In the genomic region with DNA sequence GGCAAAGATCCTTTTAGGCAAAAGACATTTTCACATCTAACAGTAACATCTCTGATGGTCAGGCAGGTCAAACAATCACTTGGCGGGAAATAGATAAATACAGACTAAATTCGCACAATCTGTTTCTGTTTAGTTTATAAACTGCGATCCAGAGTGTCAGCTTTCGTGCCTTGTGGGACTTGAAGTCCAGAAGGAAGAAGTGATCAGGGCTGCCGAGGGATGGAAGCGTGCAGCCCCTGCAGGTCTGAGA, we compare ENCODE assay signal across 8 cellular contexts. TPM values are rescaled to one million over a fixed set of nuclear protein-coding genes. Genes with fewer than 3 reads are reported as not detected.
DNase-seq lines count a peak whose midpoint lies in the region; ATAC-seq and TF ChIP-seq lines count a peak whose summit lies in the region.

No MANE protein-coding gene starts in this region.

- peak overlapping the region; percentile 46 for H3K4me3 ChIP-seq in GM23338
- H3K4me3 ChIP-seq in foreskin fibroblast (ENCODE audit: low read depth in 1 of 2, low read length in 2 of 2), result peak overlapping the region; percentile 96 to 99
- peak overlapping the region; percentile 91 for H3K4me3 ChIP-seq in skeletal muscle cell (ENCODE audit: low read depth, low read length)

- no peaks in the 10 kb centered on the region for H3K9me2 ChIP-seq in GM23338 (ENCODE audit: insufficient read depth)

- DNase-seq in GM23338 (ENCODE audit: low spot score), result no peak
- no peak for DNase-seq in T-helper 17 cell
- no peak for DNase-seq in foreskin fibroblast
- no peak for DNase-seq in skeletal muscle cell (ENCODE audit: low read depth)
- DNase-seq in retina, result no peak
- no peak for DNase-seq in CD1c-positive myeloid dendritic cell (ENCODE audit: extremely low spot score)
- no peak for DNase-seq in LoVo (ENCODE audit: low spot score)
- DNase-seq in cerebellar nuclear complex (lab: John Stamatoyannopoulos, UW), result no peak

- ATAC-seq in GM23338, result no peak
- ATAC-seq in T-helper 17 cell, result no peak

- H3K27ac ChIP-seq in GM23338 (ENCODE audit: low read depth), result no peak overlapping the region

- H3K4me3 Mint-ChIP-seq in GM23338, result peak overlapping the region; percentile 81
- H3K4me3 Mint-ChIP-seq in T-helper 17 cell, result peak overlapping the region; percentile 94

- H3K4me1 Mint-ChIP-seq in GM23338 (peaks cover 8% of the 10 kb centered on the region), T-helper 17 cell (peaks cover 15% of the 10 kb centered on the region)

- H3K9me3 ChIP-seq in T-helper 17 cell (ENCODE audit: control insufficient read depth, low read length, poor library complexity, severe bottlenecking), result no peaks in the 10 kb centered on the region

- H3K4me1 ChIP-seq in GM23338 (ENCODE audit: insufficient read depth), result peaks cover 7% of the 10 kb centered on the region

- H3K27ac Mint-ChIP-seq in GM23338, result peak overlapping the region; percentile 57
- H3K27ac Mint-ChIP-seq in T-helper 17 cell, result peak overlapping the region; percentile 59

- H3K9me3 Mint-ChIP-seq in GM23338, result peaks cover 3% of the 10 kb centered on the region; the same call in 2 of the 3 replicates

- peak overlapping the region; percentile 54 for H3K4me2 ChIP-seq in GM23338

- peaks cover 31% of the 10 kb centered on the region for H3K79me2 ChIP-seq in GM23338 (replicated peaks; ENCODE audit: insufficient read depth)

- no peaks in the 10 kb centered on the region; the same call in 1 of the 2 replicates for H4K20me1 ChIP-seq in GM23338 (replicated peaks; ENCODE audit: insufficient read depth)

- no peaks in the 10 kb centered on the region for H3K27me3 ChIP-seq in GM23338 (ENCODE audit: insufficient read depth)

- peak overlapping the region; percentile 2; the same call in 1 of the 2 replicates for H2AFZ ChIP-seq in GM23338

- no peaks in the 10 kb centered on the region for H3K27me3 Mint-ChIP-seq in GM23338 (ENCODE audit: insufficient read depth, low read depth, poor library complexity)
- H3K27me3 Mint-ChIP-seq in T-helper 17 cell, result no peaks in the 10 kb centered on the region

- peaks cover 3% of the 10 kb centered on the region; the same call in 1 of the 2 replicates for H3F3A ChIP-seq in GM23338 (replicated peaks; ENCODE audit: low read depth)

- H3K36me3 ChIP-seq in GM23338 (ENCODE audit: insufficient read depth), result no peaks in the 10 kb centered on the region

- no peak for TF ChIP-seq CTCF in GM23338 (conservative IDR thresholded peaks at IDR 0.05; ENCODE audit: low read depth in 2 of 2)
- TF ChIP-seq CTCF in foreskin fibroblast (IDR thresholded peaks at IDR 0.05; ENCODE audit: low read depth, low read length), result no peak

- H3K36me3 Mint-ChIP-seq in GM23338 (ENCODE audit: low read depth), result no peaks in the 10 kb centered on the region; the same call in 2 of the 3 replicates
- no peaks in the 10 kb centered on the region for H3K36me3 Mint-ChIP-seq in T-helper 17 cell (ENCODE audit: low read depth)

TF ChIP-seq in GM23338, 12 proteins besides CTCF, POLR2A, EP300 and RAD21 (continues in another document):
- TF ChIP-seq ZNF114 (CRISPR knock-in tag; IDR thresholded peaks at IDR 0.05) (no peak), STAT1 (IDR thresholded peaks at IDR 0.05; ENCODE audit: unreplicated experiment) (no peak), CREB1 (CRISPR knock-in tag; IDR thresholded peaks at IDR 0.05; ENCODE audit: low read depth) (no peak), ZNF331 (CRISPR knock-in tag; IDR thresholded peaks at IDR 0.05; ENCODE audit: low read depth) (no peak), EZH2phosphoT487 (IDR thresholded peaks at IDR 0.05; ENCODE audit: unreplicated experiment) (no peak), EZH2 (IDR thresholded peaks at IDR 0.05; ENCODE audit: low read depth, unreplicated experiment) (no peak), POLR2AphosphoS5 (IDR thresholded peaks at IDR 0.05; ENCODE audit: low read depth) (no peak)
- TF ChIP-seq, protein P1, sequence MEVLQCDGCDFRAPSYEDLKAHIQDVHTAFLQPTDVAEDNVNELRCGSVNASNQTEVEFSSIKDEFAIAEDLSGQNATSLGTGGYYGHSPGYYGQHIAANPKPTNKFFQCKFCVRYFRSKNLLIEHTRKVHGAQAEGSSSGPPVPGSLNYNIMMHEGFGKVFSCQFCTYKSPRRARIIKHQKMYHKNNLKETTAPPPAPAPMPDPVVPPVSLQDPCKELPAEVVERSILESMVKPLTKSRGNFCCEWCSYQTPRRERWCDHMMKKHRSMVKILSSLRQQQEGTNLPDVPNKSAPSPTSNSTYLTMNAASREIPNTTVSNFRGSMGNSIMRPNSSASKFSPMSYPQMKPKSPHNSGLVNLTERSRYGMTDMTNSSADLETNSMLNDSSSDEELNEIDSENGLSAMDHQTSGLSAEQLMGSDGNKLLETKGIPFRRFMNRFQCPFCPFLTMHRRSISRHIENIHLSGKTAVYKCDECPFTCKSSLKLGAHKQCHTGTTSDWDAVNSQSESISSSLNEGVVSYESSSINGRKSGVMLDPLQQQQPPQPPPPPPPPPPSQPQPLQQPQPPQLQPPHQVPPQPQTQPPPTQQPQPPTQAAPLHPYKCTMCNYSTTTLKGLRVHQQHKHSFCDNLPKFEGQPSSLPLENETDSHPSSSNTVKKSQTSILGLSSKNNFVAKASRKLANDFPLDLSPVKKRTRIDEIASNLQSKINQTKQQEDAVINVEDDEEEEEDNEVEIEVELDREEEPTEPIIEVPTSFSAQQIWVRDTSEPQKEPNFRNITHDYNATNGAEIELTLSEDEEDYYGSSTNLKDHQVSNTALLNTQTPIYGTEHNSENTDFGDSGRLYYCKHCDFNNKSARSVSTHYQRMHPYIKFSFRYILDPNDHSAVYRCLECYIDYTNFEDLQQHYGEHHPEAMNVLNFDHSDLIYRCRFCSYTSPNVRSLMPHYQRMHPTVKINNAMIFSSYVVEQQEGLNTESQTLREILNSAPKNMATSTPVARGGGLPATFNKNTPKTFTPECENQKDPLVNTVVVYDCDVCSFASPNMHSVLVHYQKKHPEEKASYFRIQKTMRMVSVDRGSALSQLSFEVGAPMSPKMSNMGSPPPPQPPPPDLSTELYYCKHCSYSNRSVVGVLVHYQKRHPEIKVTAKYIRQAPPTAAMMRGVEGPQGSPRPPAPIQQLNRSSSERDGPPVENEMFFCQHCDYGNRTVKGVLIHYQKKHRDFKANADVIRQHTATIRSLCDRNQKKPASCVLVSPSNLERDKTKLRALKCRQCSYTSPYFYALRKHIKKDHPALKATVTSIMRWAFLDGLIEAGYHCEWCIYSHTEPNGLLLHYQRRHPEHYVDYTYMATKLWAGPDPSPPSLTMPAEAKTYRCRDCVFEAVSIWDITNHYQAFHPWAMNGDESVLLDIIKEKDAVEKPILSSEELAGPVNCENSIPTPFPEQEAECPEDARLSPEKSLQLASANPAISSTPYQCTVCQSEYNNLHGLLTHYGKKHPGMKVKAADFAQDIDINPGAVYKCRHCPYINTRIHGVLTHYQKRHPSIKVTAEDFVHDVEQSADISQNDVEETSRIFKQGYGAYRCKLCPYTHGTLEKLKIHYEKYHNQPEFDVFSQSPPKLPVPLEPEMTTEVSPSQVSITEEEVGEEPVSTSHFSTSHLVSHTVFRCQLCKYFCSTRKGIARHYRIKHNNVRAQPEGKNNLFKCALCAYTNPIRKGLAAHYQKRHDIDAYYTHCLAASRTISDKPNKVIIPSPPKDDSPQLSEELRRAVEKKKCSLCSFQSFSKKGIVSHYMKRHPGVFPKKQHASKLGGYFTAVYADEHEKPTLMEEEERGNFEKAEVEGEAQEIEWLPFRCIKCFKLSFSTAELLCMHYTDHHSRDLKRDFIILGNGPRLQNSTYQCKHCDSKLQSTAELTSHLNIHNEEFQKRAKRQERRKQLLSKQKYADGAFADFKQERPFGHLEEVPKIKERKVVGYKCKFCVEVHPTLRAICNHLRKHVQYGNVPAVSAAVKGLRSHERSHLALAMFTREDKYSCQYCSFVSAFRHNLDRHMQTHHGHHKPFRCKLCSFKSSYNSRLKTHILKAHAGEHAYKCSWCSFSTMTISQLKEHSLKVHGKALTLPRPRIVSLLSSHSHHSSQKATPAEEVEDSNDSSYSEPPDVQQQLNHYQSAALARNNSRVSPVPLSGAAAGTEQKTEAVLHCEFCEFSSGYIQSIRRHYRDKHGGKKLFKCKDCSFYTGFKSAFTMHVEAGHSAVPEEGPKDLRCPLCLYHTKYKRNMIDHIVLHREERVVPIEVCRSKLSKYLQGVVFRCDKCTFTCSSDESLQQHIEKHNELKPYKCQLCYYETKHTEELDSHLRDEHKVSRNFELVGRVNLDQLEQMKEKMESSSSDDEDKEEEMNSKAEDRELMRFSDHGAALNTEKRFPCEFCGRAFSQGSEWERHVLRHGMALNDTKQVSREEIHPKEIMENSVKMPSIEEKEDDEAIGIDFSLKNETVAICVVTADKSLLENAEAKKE (CRISPR knock-in tag; IDR thresholded peaks at IDR 0.05), result no peak
- TF ChIP-seq, protein P2, sequence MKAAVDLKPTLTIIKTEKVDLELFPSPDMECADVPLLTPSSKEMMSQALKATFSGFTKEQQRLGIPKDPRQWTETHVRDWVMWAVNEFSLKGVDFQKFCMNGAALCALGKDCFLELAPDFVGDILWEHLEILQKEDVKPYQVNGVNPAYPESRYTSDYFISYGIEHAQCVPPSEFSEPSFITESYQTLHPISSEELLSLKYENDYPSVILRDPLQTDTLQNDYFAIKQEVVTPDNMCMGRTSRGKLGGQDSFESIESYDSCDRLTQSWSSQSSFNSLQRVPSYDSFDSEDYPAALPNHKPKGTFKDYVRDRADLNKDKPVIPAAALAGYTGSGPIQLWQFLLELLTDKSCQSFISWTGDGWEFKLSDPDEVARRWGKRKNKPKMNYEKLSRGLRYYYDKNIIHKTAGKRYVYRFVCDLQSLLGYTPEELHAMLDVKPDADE (IDR thresholded peaks at IDR 0.05), result no peak

RNA-seq across cellular contexts. Expression of a gene that starts 0.2 kb away (rescaled TPM):
- 11.8 and 19.5 TPM in 2 replicates for total RNA-seq in GM23338 (2014; rRNA removed; shearing (Covaris generic))
- polyA plus RNA-seq in GM23338 (2016; fragmentation: Nextera tagmentation; extraction: Ambion mirVana), result 10.7 and 11.8 TPM in 2 replicates
- 10 to 100 TPM in 1 of 2 donors, 1 to 10 TPM in 1; 5.3 to 15.4 TPM for total RNA-seq in T-helper 17 cell

RNA-seq across cellular contexts. Expression of a gene that starts 16.8 kb away (rescaled TPM):
- total RNA-seq in GM23338 (2014; rRNA removed; shearing (Covaris generic)), result 26.0 and 27.3 TPM in 2 replicates
- polyA plus RNA-seq in GM23338 (2016; fragmentation: Nextera tagmentation; extraction: Ambion mirVana), result 20.2 and 21.9 TPM in 2 replicates
- total RNA-seq in T-helper 17 cell, result 10 to 100 TPM; 79.0 to 79.4 TPM

Comparison
In these comparisons a context has a peak if more than half of its experiments do, and no peak if none do; other contexts are left out.
1. H3K4me3 ChIP-seq: peak in every context shown above with its lines; median percentile 98 in foreskin fibroblast; 91 in skeletal muscle cell; 46 in GM23338.